ENCODE assay signal across 9 cellular contexts in genomic region chr1:204480515-204480914, GRCh38. TPM values are rescaled to one million over a fixed set of nuclear protein-coding genes. Genes with fewer than 3 reads are reported as not detected.
DNase-seq lines count a peak whose midpoint lies in the region; ATAC-seq and TF ChIP-seq lines count a peak whose summit lies in the region.
"Had no signal": no experiment of that assay in that cellular context is flagged by ENCODE, and none has a peak within 500 bp of the region (broad histone marks: within the 10 kb centered on the region; RNA-seq: fewer than 3 reads in every experiment).

No MANE protein-coding gene starts in this region.

- H3K36me3 ChIP-seq in BE2C (no peaks in the 10 kb centered on the region), mammary epithelial cell (ENCODE audit: insufficient read depth, low read length) (no peaks in the 10 kb centered on the region)

- H3K4me3 ChIP-seq in BE2C (ENCODE audit: low read depth, low read length) (no peak overlapping the region), mammary epithelial cell (replicated peaks in 1 of 3; ENCODE audit: insufficient read depth in 1 of 3, low read depth in 2 of 3, low read length in 3 of 3) (no peak overlapping the region)

- peak overlapping the region; percentile 75 for H3K4me2 ChIP-seq in mammary epithelial cell (ENCODE audit: insufficient read depth, low read depth, low read length)

- no TSS peak for BruUV-seq in mammary epithelial cell (replicated peaks; lab: Mats Ljungman, UMichigan)

- H3K9ac ChIP-seq in mammary epithelial cell (ENCODE audit: insufficient read depth, low read length): no peak overlapping the region

- TF ChIP-seq CTCF in BE2C (IDR thresholded peaks at IDR 0.05; ENCODE audit: low read depth, low read length): no peak
- TF ChIP-seq CTCF in mammary epithelial cell (conservative IDR thresholded peaks at IDR 0.05 in 1 of 2, IDR thresholded peaks at IDR 0.05 in 1 of 2; ENCODE audit: extremely low read depth in 1 of 2, insufficient read depth in 1 of 2, low read depth in 1 of 2, low read length in 2 of 2): no peak

- no peaks in the 10 kb centered on the region for H3K9me3 ChIP-seq in BE2C
- no peaks in the 10 kb centered on the region for H3K9me3 ChIP-seq in mammary epithelial cell (replicated peaks; ENCODE audit: insufficient read depth, low read length)

- ATAC-seq in GM18868 (IDR thresholded peaks at IDR 0.05; ENCODE audit: unreplicated experiment): peak; percentile 86
- peak; percentile 40 for ATAC-seq in HG03095 (IDR thresholded peaks at IDR 0.05; ENCODE audit: unreplicated experiment)

- intact Hi-C loops in mammary epithelial cell (cut with micrococcal nuclease): no loop called here

- in situ Hi-C loops in mammary epithelial cell (cut with MboI; ENCODE audit: low sequenced_read_pairs in 2 of 2): no loop called here

- H3K79me2 ChIP-seq in mammary epithelial cell (ENCODE audit: insufficient read depth, low read length): no peaks in the 10 kb centered on the region

- no peak overlapping the region for H2AFZ ChIP-seq in mammary epithelial cell (ENCODE audit: low read depth, low read length)

- H3K4me1 ChIP-seq in BE2C (peaks cover 12% of the 10 kb centered on the region), mammary epithelial cell (ENCODE audit: insufficient read depth, low read length) (peaks cover 23% of the 10 kb centered on the region)

- H3K27ac ChIP-seq in mammary epithelial cell (ENCODE audit: insufficient read depth, low read depth, low read length): no peak overlapping the region

- no peaks in the 10 kb centered on the region for H3K27me3 ChIP-seq in BE2C
- H3K27me3 ChIP-seq in mammary epithelial cell (ENCODE audit: insufficient read depth, low read length): no peaks in the 10 kb centered on the region

- dilution Hi-C loops in mammary epithelial cell (cut with HindIII; ENCODE audit: low sequenced_read_pairs): no loop called here

- no peaks in the 10 kb centered on the region for H4K20me1 ChIP-seq in mammary epithelial cell (ENCODE audit: insufficient read depth, low read length)

- CTCF ChIA-PET in mammary epithelial cell (lab: Charles Lee; ENCODE audit: low non-redundant PET): no interaction called here

- DNase-seq in BE2C: peak; percentile 60
- no peak for DNase-seq in mammary epithelial cell
- DNase-seq in NOMO-1 treated with DMSO at 0.1 percent for 48 hours (lab: John Stamatoyannopoulos, UW; ENCODE audit: unreplicated experiment): no peak
- no peak for DNase-seq in glomerular visceral epithelial cell (ENCODE audit: extremely low spot score)
- DNase-seq in SIG-M5 (lab: John Stamatoyannopoulos, UW): no peak
- no peak for DNase-seq in mucosa of gallbladder (ENCODE audit: low spot score)
- DNase-seq: posterior cingulate gyrus had no signal

- WGBS in mammary epithelial cell (ENCODE audit: low coverage, missing lambda C conversion rate): no CpG with 5 or more reads among the region's 8 CpGs

RNA-seq across cellular contexts. Expression of gene PIK3C2B, which starts 14.1 kb away (rescaled TPM):
- 51.0 TPM for polyA plus RNA-seq in BE2C (2012; ENCODE audit: insufficient read depth, insufficient read length, low read depth)
- total RNA-seq in mammary epithelial cell: 10 to 100 TPM in 1 of 2 donors, 1 to 10 TPM in 1; 7.5 to 14.5 TPM
- 6.0 TPM for polyA plus RNA-seq in mammary epithelial cell
- polyA minus RNA-seq in mammary epithelial cell: 9.3 TPM
- 64.6 TPM for total RNA-seq in mucosa of gallbladder

RNA-seq across cellular contexts. Expression of gene MDM4, which starts 35.7 kb away (rescaled TPM):
- 8.1 TPM for polyA plus RNA-seq in BE2C (2012; ENCODE audit: insufficient read depth, insufficient read length, low read depth)
- total RNA-seq in mammary epithelial cell (10 to 100 TPM; 21.7 to 37.1 TPM), mucosa of gallbladder (64.5 TPM)
- 5.1 TPM for polyA plus RNA-seq in mammary epithelial cell
- polyA minus RNA-seq in mammary epithelial cell: 7.7 TPM
